ENCODE assay signal across 11 cellular contexts in the genomic region with DNA sequence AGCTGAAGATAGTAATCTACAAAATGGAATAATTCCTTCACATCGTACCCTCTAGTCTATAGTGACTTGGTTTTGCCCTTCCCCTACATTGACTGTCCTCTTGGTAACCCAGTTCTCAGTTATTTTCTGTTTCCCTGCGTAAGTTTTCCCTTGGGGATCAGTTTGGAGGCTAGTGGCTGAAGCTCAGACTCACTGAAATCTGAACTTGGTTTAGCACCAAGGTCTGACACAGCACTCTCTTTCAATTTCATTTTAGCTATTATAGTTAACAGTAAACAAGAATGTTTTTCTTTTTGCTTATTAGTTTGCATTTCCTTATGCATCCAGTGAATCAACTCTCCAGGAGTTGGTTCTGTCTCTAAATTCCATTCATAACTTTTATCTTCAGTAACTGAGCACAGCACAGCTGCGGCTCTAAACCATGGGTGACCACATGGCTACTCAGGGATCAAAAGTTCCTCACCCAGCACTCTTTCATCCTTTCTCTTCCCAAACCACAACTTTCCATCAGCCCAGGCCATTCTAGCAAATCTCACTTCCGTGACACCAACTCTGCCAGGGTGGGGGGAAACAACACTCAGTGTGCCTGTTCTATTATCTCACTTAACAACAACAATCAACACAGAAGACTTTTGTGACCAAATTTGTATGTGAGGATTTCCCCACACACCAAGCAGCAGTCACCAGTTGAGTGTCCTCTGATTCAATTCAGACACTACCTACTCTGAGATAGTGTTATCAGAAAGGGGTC. TPM values are rescaled to one million over a fixed set of nuclear protein-coding genes. Genes with fewer than 3 reads are reported as not detected.
DNase-seq lines count a peak whose midpoint lies in the region; ATAC-seq and TF ChIP-seq lines count a peak whose summit lies in the region.
"Had no signal": no experiment of that assay in that cellular context is flagged by ENCODE, and none has a peak within 500 bp of the region (broad histone marks: within the 10 kb centered on the region; RNA-seq: fewer than 3 reads in every experiment).

No MANE protein-coding gene starts in this region.

- H3K9me2 ChIP-seq in Karpas-422 (replicated peaks; ENCODE audit: insufficient read depth, low read length) = no peaks in the 10 kb centered on the region

- no peaks in the 10 kb centered on the region for H4K20me1 ChIP-seq in Karpas-422 (ENCODE audit: insufficient read depth, low read depth, low read length)

- no peak overlapping the region for H3K4me3 Mint-ChIP-seq in stimulated activated naive CD8-positive, alpha-beta T cell treated with anti-CD3 and anti-CD28 coated beads, Interleukin-15, amount 100 ng/mL, for 72 hours
- H3K4me3 Mint-ChIP-seq: brain, T-cell had no signal

- H3K4me1 ChIP-seq in Karpas-422 (ENCODE audit: low read length) = peaks cover 8% of the 10 kb centered on the region

- H2AFZ ChIP-seq in Karpas-422 (ENCODE audit: low read length) = peak overlapping the region; percentile 16; the same call in 1 of the 2 replicates

- no peak overlapping the region for H3K4me3 ChIP-seq in Karpas-422 (ENCODE audit: low read length)

- CTCF ChIA-PET in RWPE1 (lab: Yijun Ruan, JAX) = interaction anchor here (0.6 kb wide), 1 partner anchor 82 kb away, joined by 4 read pairs; no protein-coding TSS in a partner anchor

- H3K27me3 ChIP-seq in Karpas-422 (ENCODE audit: low read length) = no peaks in the 10 kb centered on the region; the same call in 1 of the 2 replicates

- TF ChIP-seq CTCF in RWPE1 (conservative IDR thresholded peaks at IDR 0.05; ENCODE audit: low read depth) = no peak

- ATAC-seq in stimulated activated naive CD8-positive, alpha-beta T cell treated with anti-CD3 and anti-CD28 coated beads, Interleukin-15, Interleukin-2, amounts not matched to agents 100 U/mL and 50 U/mL, for 24 hours = peak; percentile 46
- ATAC-seq in stimulated activated naive CD8-positive, alpha-beta T cell treated with anti-CD3 and anti-CD28 coated beads, Interleukin-15, amount 100 ng/mL, for 72 hours = no peak
- no peak for ATAC-seq in GM18498 (IDR thresholded peaks at IDR 0.05; ENCODE audit: unreplicated experiment)
- ATAC-seq: T-cell had no signal

- no peaks in the 10 kb centered on the region for H3K36me3 ChIP-seq in Karpas-422 (ENCODE audit: insufficient read depth, low read length)

- no peaks in the 10 kb centered on the region for H3K9me3 ChIP-seq in Karpas-422 (ENCODE audit: low read length)

- H3K4me2 ChIP-seq in Karpas-422 (ENCODE audit: low read depth, low read length, poor library complexity, severe bottlenecking) = peak overlapping the region; percentile 25

- no peak overlapping the region for H3K27ac Mint-ChIP-seq in stimulated activated naive CD8-positive, alpha-beta T cell treated with anti-CD3 and anti-CD28 coated beads, Interleukin-15, amount 100 ng/mL, for 72 hours
- H3K27ac Mint-ChIP-seq: brain, T-cell had no signal

- no peak for DNase-seq in stimulated activated naive CD8-positive, alpha-beta T cell treated with anti-CD3 and anti-CD28 coated beads, Interleukin-15, Interleukin-2, amounts not matched to agents 100 U/mL and 50 U/mL, for 24 hours
- no peak for DNase-seq in stimulated activated naive CD8-positive, alpha-beta T cell treated with anti-CD3 and anti-CD28 coated beads, Interleukin-15, amount 100 ng/mL, for 72 hours
- DNase-seq in Karpas-422 = no peak
- peak; percentile 68 for DNase-seq in foreskin melanocyte
- no peak for DNase-seq in NCI-H774 (lab: John Stamatoyannopoulos, UW)
- no peak for DNase-seq in GF-D8 (lab: John Stamatoyannopoulos, UW)
- no peak for DNase-seq in RWPE1 (ENCODE audit: low spot score)
- DNase-seq: NCI-H1105 treated with DMSO at 0.1 percent for 48 hours, T-cell had no signal

- H3K9ac ChIP-seq in Karpas-422 (ENCODE audit: low read length) = no peak overlapping the region

- H3K27ac ChIP-seq in Karpas-422 (ENCODE audit: low read length) (no peak overlapping the region), RWPE1 (no peak overlapping the region)

- peaks cover 8% of the 10 kb centered on the region for H3K4me1 Mint-ChIP-seq in stimulated activated naive CD8-positive, alpha-beta T cell treated with anti-CD3 and anti-CD28 coated beads, Interleukin-15, amount 100 ng/mL, for 72 hours

- POLR2A ChIA-PET in RWPE1 (lab: Yijun Ruan, JAX; ENCODE audit: low non-redundant PET) = no interaction called here

- H3K27me3 Mint-ChIP-seq in stimulated activated naive CD8-positive, alpha-beta T cell treated with anti-CD3 and anti-CD28 coated beads, Interleukin-15, amount 100 ng/mL, for 72 hours = peaks cover 8% of the 10 kb centered on the region
- H3K27me3 Mint-ChIP-seq: T-cell had no signal

- H3K79me2 ChIP-seq in Karpas-422 (ENCODE audit: low read length) = no peaks in the 10 kb centered on the region

- no peaks in the 10 kb centered on the region for H3K9me3 Mint-ChIP-seq in stimulated activated naive CD8-positive, alpha-beta T cell treated with anti-CD3 and anti-CD28 coated beads, Interleukin-15, amount 100 ng/mL, for 72 hours
- H3K9me3 Mint-ChIP-seq: T-cell had no signal

RNA-seq across cellular contexts. Expression of a gene that starts 17.6 kb away (rescaled TPM):
- 67.3 and 88.2 TPM in 2 replicates for total RNA-seq in Karpas-422 (2014; rRNA removed; shearing (Covaris generic); ENCODE audit: low replicate concordance)

RNA-seq across cellular contexts. Expression of a gene that starts 36.2 kb away (rescaled TPM):
- 18.7 and 21.2 TPM in 2 replicates for total RNA-seq in Karpas-422 (2014; rRNA removed; shearing (Covaris generic); ENCODE audit: low replicate concordance)

RNA-seq across cellular contexts. Expression of a gene that starts 54.6 kb away (rescaled TPM):
- total RNA-seq in Karpas-422 (2014; rRNA removed; shearing (Covaris generic); ENCODE audit: low replicate concordance) = 3.0 and 5.6 TPM in 2 replicates
